ENCODE assay signal across 9 cellular contexts in genomic region chr11:61923166-61924015, GRCh38. TPM values are rescaled to one million over a fixed set of nuclear protein-coding genes. Genes with fewer than 3 reads are reported as not detected.
DNase-seq lines count a peak whose midpoint lies in the region; ATAC-seq and TF ChIP-seq lines count a peak whose summit lies in the region.
"Had no signal": no experiment of that assay in that cellular context is flagged by ENCODE, and none has a peak within 500 bp of the region (broad histone marks: within the 10 kb centered on the region; RNA-seq: fewer than 3 reads in every experiment).

No MANE protein-coding gene starts in this region.

- 56% methylated on average over 17 of the region's 17 CpGs for WGBS in liver
- WGBS in testis, 2 donors = 23 to 42% methylated on average over 12 to 17 of the region's 17 CpGs

- TF ChIP-seq POLR2A in testis (IDR thresholded peaks at IDR 0.05) = no peak

- TF ChIP-seq CTCF in liver (IDR thresholded peaks at IDR 0.05; ENCODE audit: low read depth, low read length, missing input control) (no peak), testis (IDR thresholded peaks at IDR 0.05) (no peak)

- peaks cover 0 to 9% (median 4%) of the 10 kb centered on the region in 4 donors for H3K4me1 ChIP-seq in liver (ENCODE audit: control insufficient read depth in 4 of 4, insufficient read depth in 4 of 4, low read length in 3 of 4)
- H3K4me1 ChIP-seq in testis = peaks cover 48% of the 10 kb centered on the region

- H3K27ac ChIP-seq in cingulate gyrus (ENCODE audit: low read depth, low read length) (peak overlapping the region; percentile 39), liver (ENCODE audit: low read depth in 1 of 2, low read length in 2 of 2) (peak overlapping the region; percentile 47 to 69), testis (peak overlapping the region; percentile 71 to 83)

- intact Hi-C loops in testis (cut with DNase I; ENCODE audit: low total_unique reads) = no loop called here

- H3K9me3 ChIP-seq in liver (ENCODE audit: control insufficient read depth in 4 of 4, low read length in 3 of 4) (no peaks in the 10 kb centered on the region), testis (no peaks in the 10 kb centered on the region)

- H3K36me3 ChIP-seq in liver (ENCODE audit: control insufficient read depth in 4 of 4, insufficient read depth in 3 of 4, low read depth in 1 of 4, low read length in 3 of 4) (no peaks in the 10 kb centered on the region), testis (ENCODE audit: low read depth, missing control alignments) (no peaks in the 10 kb centered on the region)

- ATAC-seq in HG02763 (IDR thresholded peaks at IDR 0.05; ENCODE audit: unreplicated experiment) = no peak

- no peaks in the 10 kb centered on the region for H3K27me3 ChIP-seq in liver (ENCODE audit: control insufficient read depth in 4 of 4, insufficient read depth in 4 of 4, low read length in 3 of 4)
- no peaks in the 10 kb centered on the region for H3K27me3 ChIP-seq in testis

- H3K9ac ChIP-seq in liver (ENCODE audit: low read depth in 1 of 2, low read length in 2 of 2) = no peak overlapping the region

- H3K4me3 ChIP-seq in liver (ENCODE audit: low read depth in 1 of 3, low read length in 3 of 3) (no peak overlapping the region), testis (no peak overlapping the region)

- peak; percentile 8 for DNase-seq in LHCN-M2 (ENCODE audit: low read depth)
- DNase-seq in testis = peak; percentile 97
- no peak for DNase-seq in KG1 (lab: John Stamatoyannopoulos, UW)
- no peak for DNase-seq in NCI-H526 treated with DMSO at 0.1 percent for 48 hours (lab: John Stamatoyannopoulos, UW)
- no peak for DNase-seq in NCI-H1092 (lab: John Stamatoyannopoulos, UW)
- DNase-seq: NCI-H510A had no signal

- peak in 1 of 2 donors; percentile 11 for TF ChIP-seq RAD21 in liver (IDR thresholded peaks at IDR 0.05)

TF ChIP-seq in liver, 16 proteins besides CTCF, POLR2A, EP300 and RAD21:
- TF ChIP-seq FOXA2 (IDR thresholded peaks at IDR 0.05) = no peak
- no peak for TF ChIP-seq JUND (IDR thresholded peaks at IDR 0.05)
- TF ChIP-seq REST (IDR thresholded peaks at IDR 0.05) = no peak
- no peak for TF ChIP-seq ZBTB33 (IDR thresholded peaks at IDR 0.05)
- TF ChIP-seq, protein P1, sequence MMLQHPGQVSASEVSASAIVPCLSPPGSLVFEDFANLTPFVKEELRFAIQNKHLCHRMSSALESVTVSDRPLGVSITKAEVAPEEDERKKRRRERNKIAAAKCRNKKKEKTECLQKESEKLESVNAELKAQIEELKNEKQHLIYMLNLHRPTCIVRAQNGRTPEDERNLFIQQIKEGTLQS (IDR thresholded peaks at IDR 0.05) = no peak
- no peak for TF ChIP-seq HNF4G (IDR thresholded peaks at IDR 0.05)
- peak; percentile 59 for TF ChIP-seq SP1 (IDR thresholded peaks at IDR 0.05)
- no peak for TF ChIP-seq FOXA1 (IDR thresholded peaks at IDR 0.05)
- TF ChIP-seq RXRA (IDR thresholded peaks at IDR 0.05) = peak in 1 of 2 donors; percentile 34
- no peak for TF ChIP-seq YY1 (IDR thresholded peaks at IDR 0.05)
- TF ChIP-seq NR2F2 (IDR thresholded peaks at IDR 0.05) = peak; percentile 63
- TF ChIP-seq GABPA (IDR thresholded peaks at IDR 0.05 in 1 of 2, conservative IDR thresholded peaks at IDR 0.05 in 1 of 2) = no peak
- no peak for TF ChIP-seq TAF1 (conservative IDR thresholded peaks at IDR 0.05)
- TF ChIP-seq HNF4A (conservative IDR thresholded peaks at IDR 0.05) = no peak
- no peak for TF ChIP-seq MAX (IDR thresholded peaks at IDR 0.05)

RNA-seq across cellular contexts. Expression of gene RAB3IL1, which starts 6.0 kb away (rescaled TPM):
- total RNA-seq in LHCN-M2 (2014; rRNA removed) (2.4 and 4.8 TPM in 2 replicates), liver (10 to 100 TPM in 1 of 2 donors, 1 to 10 TPM in 1; 5.0 to 41.6 TPM), testis (10 to 100 TPM; 57.7 to 65.8 TPM)
- polyA plus RNA-seq in LHCN-M2 (2012) = 6.4 TPM
- polyA plus RNA-seq in liver (1 to 10 TPM; 2.1 to 5.8 TPM), testis (ENCODE audit: insufficient read depth, low read depth, low replicate concordance) (88.2 TPM)

RNA-seq across cellular contexts. Expression of gene BEST1, which starts 26.8 kb away (rescaled TPM):
- total RNA-seq in LHCN-M2 (2014; rRNA removed) (3.5 and 7.1 TPM in 2 replicates), liver (1 to 10 TPM; 1.3 to 1.6 TPM), testis (10 to 100 TPM; 21.0 to 33.4 TPM)
- polyA plus RNA-seq in LHCN-M2 (2012) = 3.2 TPM
- polyA plus RNA-seq in liver (under 1 TPM; 0.22 to 0.85 TPM), testis (ENCODE audit: insufficient read depth, low read depth, low replicate concordance) (9.2 TPM)

RNA-seq across cellular contexts. Expression of gene FADS3, which starts 32.0 kb away (rescaled TPM):
- total RNA-seq in LHCN-M2 (2014; rRNA removed) (293 and 313 TPM in 2 replicates), liver (10 to 100 TPM in 1 of 2 donors, 1 to 10 TPM in 1; 8.3 to 13.6 TPM), testis (10 to 100 TPM; 50.6 to 88.5 TPM)
- polyA plus RNA-seq in LHCN-M2 (2012) = 189 TPM
- polyA plus RNA-seq in liver (10 to 100 TPM in 1 of 2 donors, 1 to 10 TPM in 1; 8.9 to 11.7 TPM), testis (ENCODE audit: insufficient read depth, low read depth, low replicate concordance) (20.5 TPM)

RNA-seq across cellular contexts. Expression of gene FTH1, which starts 44.0 kb away (rescaled TPM):
- 718 and 1,060 TPM in 2 replicates for total RNA-seq in LHCN-M2 (2014; rRNA removed)
- polyA plus RNA-seq in LHCN-M2 (2012) = 13,028 TPM
- 100 to 1,000 TPM; 592 to 949 TPM for total RNA-seq in liver
- 1,000 to 10,000 TPM; 3,401 to 4,630 TPM for polyA plus RNA-seq in liver
- total RNA-seq in testis = 1,000 to 10,000 TPM; 1,162 to 1,419 TPM
- 2,237 TPM for polyA plus RNA-seq in testis (ENCODE audit: insufficient read depth, low read depth, low replicate concordance)

Comparison
In these comparisons a context has a peak if more than half of its experiments do, and no peak if none do; other contexts are left out.
1. DNase-seq: peak in LHCN-M2 (single experiment) and testis (single experiment); none in KG1 (single experiment), NCI-H526 treated with DMSO at 0.1 percent for 48 hours (single experiment) and NCI-H1092 (single experiment).
2. Peak in every context shown above with its lines, with median percentiles within 50 percentile points of each other: H3K27ac ChIP-seq.